Comparison of ENCODE assay signal across 1 cellular context in genomic region chr10:124547651-124548168, GRCh38.
TF ChIP-seq lines count a peak whose summit lies in the region.

No MANE protein-coding gene starts in this region.

TF ChIP-seq in K562, 482 proteins besides CTCF, POLR2A, EP300 and RAD21 (continued from another document and continues in another):
- TF ChIP-seq ZNF655 (CRISPR knock-in tag; IDR thresholded peaks at IDR 0.05) (no peak), MTA1 (IDR thresholded peaks at IDR 0.05; ENCODE audit: borderline replicate concordance) (no peak), ZNF511 (CRISPR knock-in tag; IDR thresholded peaks at IDR 0.05) (no peak), ZNF253 (CRISPR knock-in tag; conservative IDR thresholded peaks at IDR 0.05) (no peak), PHF21A (IDR thresholded peaks at IDR 0.05; ENCODE audit: borderline replicate concordance, low read depth) (no peak), PHB2 (IDR thresholded peaks at IDR 0.05; ENCODE audit: low read depth) (no peak), GATAD2B (IDR thresholded peaks at IDR 0.05; ENCODE audit: borderline replicate concordance) (0 out of 2 replicates have a peak, but pooled peaks have one; percentile 56), RNF2 (IDR thresholded peaks at IDR 0.05) (no peak), DEAF1 (CRISPR knock-in tag; IDR thresholded peaks at IDR 0.05) (no peak), YBX1 (IDR thresholded peaks at IDR 0.05) (no peak), ZBTB1 (CRISPR knock-in tag; IDR thresholded peaks at IDR 0.05; ENCODE audit: borderline replicate concordance, low read depth) (no peak), UBTF (IDR thresholded peaks at IDR 0.05; ENCODE audit: borderline replicate concordance in 1 of 2, low read depth in 2 of 2, low read length in 2 of 2) (no peak), CBX1 (IDR thresholded peaks at IDR 0.05; ENCODE audit: low read depth) (no peak), BCOR (IDR thresholded peaks at IDR 0.05) (no peak), ZBTB12 (CRISPR knock-in tag; IDR thresholded peaks at IDR 0.05) (no peak), TARDBP (IDR thresholded peaks at IDR 0.05) (no peak), SIN3B (IDR thresholded peaks at IDR 0.05; ENCODE audit: low read depth) (no peak), RFX7 (CRISPR knock-in tag; IDR thresholded peaks at IDR 0.05) (no peak), POLR2G (IDR thresholded peaks at IDR 0.05; ENCODE audit: low read depth, low read length) (0 out of 2 replicates have a peak, but pooled peaks have one; percentile 47), HOMEZ (CRISPR knock-in tag; IDR thresholded peaks at IDR 0.05) (no peak), KAT2B (IDR thresholded peaks at IDR 0.05; ENCODE audit: low read depth, low read length) (no peak), FOXJ2 (tag; IDR thresholded peaks at IDR 0.05) (no peak), OTX1 (CRISPR knock-in tag; IDR thresholded peaks at IDR 0.05) (no peak), MAFF (IDR thresholded peaks at IDR 0.05; ENCODE audit: low read length) (peak; percentile 69), TEAD4 (IDR thresholded peaks at IDR 0.05; ENCODE audit: low read length) (peak; percentile 11; the same call in 1 of the 2 replicates), TEAD4 (CRISPR knock-in tag; IDR thresholded peaks at IDR 0.05; ENCODE audit: borderline replicate concordance) (no peak), POLR3A (IDR thresholded peaks at IDR 0.05; ENCODE audit: borderline replicate concordance, extremely low read depth, insufficient read depth, insufficient read length) (no peak), VEZF1 (CRISPR knock-in tag; IDR thresholded peaks at IDR 0.05) (no peak), E2F1 (CRISPR knock-in tag; IDR thresholded peaks at IDR 0.05) (no peak), HMG20A (CRISPR knock-in tag; conservative IDR thresholded peaks at IDR 0.05) (no peak), U2AF2 (optimal IDR thresholded peaks at IDR 0.05; ENCODE audit: low read depth, low read length) (no peak), PRMT5 (CRISPR knock-in tag; IDR thresholded peaks at IDR 0.05) (no peak), ZC3H4 (CRISPR knock-in tag; IDR thresholded peaks at IDR 0.05; ENCODE audit: borderline replicate concordance) (no peak), MNT (conservative IDR thresholded peaks at IDR 0.05) (0 out of 4 replicates have a peak, but pooled peaks of 1 of the 2 experiments have one; percentile 42), ID3 (CRISPR knock-in tag; IDR thresholded peaks at IDR 0.05) (no peak), ID3 (tag; IDR thresholded peaks at IDR 0.05) (no peak), RHOXF2B (CRISPR knock-in tag; conservative IDR thresholded peaks at IDR 0.05) (no peak), IRF9 (tag; IDR thresholded peaks at IDR 0.05) (peak; percentile 71), DACH1 (IDR thresholded peaks at IDR 0.05; ENCODE audit: partially characterized antibody) (peak; percentile 50), JUN (IDR thresholded peaks at IDR 0.05; ENCODE audit: borderline replicate concordance, low read depth, low read length) (no peak), JUN (CRISPR knock-in tag; IDR thresholded peaks at IDR 0.05; ENCODE audit: borderline replicate concordance) (no peak), GTF2B (IDR thresholded peaks at IDR 0.05; ENCODE audit: extremely low read depth, insufficient read length) (no peak), ELK3 (CRISPR knock-in tag; IDR thresholded peaks at IDR 0.05) (no peak), RUNX1 (IDR thresholded peaks at IDR 0.05; ENCODE audit: low read depth) (no peak)
